18 cellular contexts compared by ENCODE assay signal in the genomic region with DNA sequence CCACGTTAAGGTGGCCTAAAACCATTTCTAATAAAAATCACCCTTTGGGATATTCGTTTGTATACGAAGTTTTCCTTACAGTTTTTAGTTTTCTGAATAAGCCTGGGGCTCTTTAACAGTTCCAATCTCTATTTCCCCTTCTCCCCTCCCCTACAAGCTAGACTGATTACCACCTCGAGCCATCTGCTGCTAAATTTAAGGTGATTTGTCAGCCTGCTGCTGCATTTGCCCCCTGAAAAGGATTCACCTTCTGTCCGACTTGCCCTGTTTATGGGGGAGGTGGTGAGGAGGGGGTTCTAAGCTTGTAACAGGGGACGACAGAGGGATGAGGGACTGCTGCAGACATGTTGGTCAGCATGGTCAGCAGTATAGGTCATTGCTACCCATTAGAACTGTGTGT.
A peak's percentile ranks its signal among the peaks of the same experiment; 100 is the strongest.
DNase-seq lines count a peak whose midpoint lies in the region; ATAC-seq, FAIRE-seq and TF ChIP-seq lines count a peak whose summit lies in the region.
"Had no signal": no experiment of that assay in that cellular context is flagged by ENCODE, and none has a peak within 500 bp of the region (broad histone marks: within the 10 kb centered on the region; RNA-seq: fewer than 3 reads in every experiment).

No MANE protein-coding gene starts in this region.

- H3K23ac ChIP-seq in H1 (ENCODE audit: insufficient read length) = no peak overlapping the region

- TF ChIP-seq EP300 in H1 (IDR thresholded peaks at IDR 0.05; ENCODE audit: borderline replicate concordance in 1 of 2, low read depth in 2 of 2, low read length in 2 of 2) = no peak

- POLR2A ChIA-PET in H1 (lab: Charles Lee; ENCODE audit: partially characterized antibody) = interaction anchor here (0.6 kb wide), 1 partner anchor 145 kb away, joined by 3 read pairs; no protein-coding TSS in a partner anchor

- H3K36me3 Mint-ChIP-seq in activated CD4-positive, alpha-beta T cell treated with anti-CD3 and anti-CD28 coated beads, Interleukin-2, amount 10 ng/mL, durations not matched to agents 24 days and 14 days (ENCODE audit: low read depth) = peaks cover 19% of the 10 kb centered on the region
- H3K36me3 Mint-ChIP-seq in stimulated activated memory B cell treated with anti-CD40 and anti-IgM and Interleukin-4, amounts not matched to agents 10 μg/mL and 1 μg/mL and 100 μg/mL, for 72 hours = no peaks in the 10 kb centered on the region

- no peak overlapping the region for H2AFZ ChIP-seq in H1 (ENCODE audit: low read length)

- 80% methylated on average over 6 of the region's 6 CpGs; no CpG with 5 or more reads in 1 of the 2 experiments for WGBS in H1 (ENCODE audit: extremely low coverage in 1 of 2, insufficient coverage in 1 of 2, insufficient read length in 1 of 2, insufficient replicate concordance in 2 of 2, low coverage in 1 of 2, low lambda C conversion rate in 2 of 2, missing lambda C conversion rate in 1 of 2), 2 experiments
- 69 to 75% methylated on average over 6 of the region's 6 CpGs for WGBS in lower leg skin, 2 donors

- H3K27ac Mint-ChIP-seq in activated CD4-positive, alpha-beta T cell treated with anti-CD3 and anti-CD28 coated beads, Interleukin-2, amount 10 ng/mL, durations not matched to agents 24 days and 14 days = peak overlapping the region; percentile 34
- peak overlapping the region; percentile 1 for H3K27ac Mint-ChIP-seq in stimulated activated memory B cell treated with anti-CD40 and anti-IgM and Interleukin-4, amounts not matched to agents 10 μg/mL and 1 μg/mL and 100 μg/mL, for 72 hours

- H3K4me1 Mint-ChIP-seq in activated CD4-positive, alpha-beta T cell treated with anti-CD3 and anti-CD28 coated beads, Interleukin-2, amount 10 ng/mL, durations not matched to agents 24 days and 14 days = peaks cover 52% of the 10 kb centered on the region
- peaks cover 54% of the 10 kb centered on the region for H3K4me1 Mint-ChIP-seq in stimulated activated memory B cell treated with anti-CD40 and anti-IgM and Interleukin-4, amounts not matched to agents 10 μg/mL and 1 μg/mL and 100 μg/mL, for 72 hours

- H3K9me3 ChIP-seq in H1 (ENCODE audit: insufficient read depth in 2 of 2, low read depth in 1 of 2, low read length in 1 of 2) = no peaks in the 10 kb centered on the region

- H2BK5ac ChIP-seq in H1 (ENCODE audit: low read depth, low read length) = peak overlapping the region; percentile 20; the same call in 1 of the 2 replicates

- no peak overlapping the region for H2BK20ac ChIP-seq in H1 (ENCODE audit: low read length)

- H3K36me3 ChIP-seq in H1 (ENCODE audit: control insufficient read depth in 2 of 4, insufficient read depth in 4 of 4, low read length in 3 of 4) = peaks cover 0 to 3% (median 0%) of the 10 kb centered on the region in 4 experiments; a peak in 2 of 8 replicates

- no peak overlapping the region for H2AK5ac ChIP-seq in H1 (ENCODE audit: low read depth, low read length)

- no peak overlapping the region for H3K56ac ChIP-seq in H1 (replicated peaks; ENCODE audit: insufficient read length, low read depth, low read length)

- H3K79me1 ChIP-seq in H1 (ENCODE audit: low read depth, low read length) = peaks cover 7% of the 10 kb centered on the region; the same call in 1 of the 2 replicates

- H2BK12ac ChIP-seq in H1 (ENCODE audit: low read depth, low read length) = peak overlapping the region; percentile 22; the same call in 1 of the 2 replicates

- peak overlapping the region; percentile 2; the same call in 1 of the 2 replicates for H3K27ac ChIP-seq in H1 (ENCODE audit: low read depth, low read length)
- H3K27ac ChIP-seq: 22Rv1, KMS-11 had no signal

- DNase-seq in activated CD4-positive, alpha-beta T cell treated with anti-CD3 and anti-CD28 coated beads, Interleukin-2, amount 10 ng/mL, durations not matched to agents 24 days and 14 days = no peak
- no peak for DNase-seq in activated CD4-positive, alpha-beta T cell treated with anti-CD3 and anti-CD28 coated beads, Interleukin-2, amount 50 U/mL, for 1 hour
- peak; percentile 64 to 91 for DNase-seq in NCI-H524 (lab: John Stamatoyannopoulos, UW)
- no peak for DNase-seq in H1 (ENCODE audit: low read depth in 1 of 2, low spot score in 2 of 2)
- no peak for DNase-seq in kidney glomerular epithelial cell (lab: John Stamatoyannopoulos, UW)
- no peak for DNase-seq in NCI-H1436 treated with DMSO at 0.1 percent for 48 hours (lab: John Stamatoyannopoulos, UW)
- no peak for DNase-seq in lower leg skin (ENCODE audit: low spot score in 2 of 2)
- DNase-seq: COR-L47, H7, NCI-H1105 treated with DMSO at 0.1 percent for 48 hours, NCI-H2081 treated with DMSO at 0.1 percent for 48 hours, NCI-H345, NCI-H748 treated with DMSO at 0.1 percent for 48 hours had no signal

- no peak for FAIRE-seq in H1 (lab: Jason Lieb, UNC)

- H3K23me2 ChIP-seq in H1 (ENCODE audit: low read depth, low read length) = no peaks in the 10 kb centered on the region

- no peak overlapping the region for H3K4ac ChIP-seq in H1 (replicated peaks; ENCODE audit: insufficient read length, low read depth, low read length)

- H3K9me3 Mint-ChIP-seq in activated CD4-positive, alpha-beta T cell treated with anti-CD3 and anti-CD28 coated beads, Interleukin-2, amount 10 ng/mL, durations not matched to agents 24 days and 14 days = no peaks in the 10 kb centered on the region
- H3K9me3 Mint-ChIP-seq in stimulated activated memory B cell treated with anti-CD40 and anti-IgM and Interleukin-4, amounts not matched to agents 10 μg/mL and 1 μg/mL and 100 μg/mL, for 72 hours = no peaks in the 10 kb centered on the region
- H3K9me3 Mint-ChIP-seq: CD14-positive monocyte had no signal

- H3K18ac ChIP-seq in H1 (ENCODE audit: extremely low read depth, low read length) = no peak overlapping the region

- no peak overlapping the region for H4K8ac ChIP-seq in H1 (ENCODE audit: extremely low read depth, insufficient read depth, low read length)

- no peaks in the 10 kb centered on the region for H3K27me3 ChIP-seq in H1 (replicated peaks in 1 of 4; ENCODE audit: control insufficient read depth in 3 of 4, extremely low read depth in 1 of 4, insufficient read depth in 3 of 4, low read length in 3 of 4)

- intact Hi-C loops in activated CD4-positive, alpha-beta T cell treated with anti-CD3 and anti-CD28 coated beads, Interleukin-2, amount 10 ng/mL, durations not matched to agents 24 days and 14 days (cut with micrococcal nuclease) = no loop called here
- intact Hi-C loops in lower leg skin (cut with DNase I; ENCODE audit: low total_unique reads) = no loop called here

- no peak overlapping the region for H4K91ac ChIP-seq in H1 (replicated peaks; ENCODE audit: insufficient read length, low read length)

- no peak overlapping the region for H4K5ac ChIP-seq in H1 (ENCODE audit: insufficient read length, low read depth, low read length)

- H3K27me3 Mint-ChIP-seq in activated CD4-positive, alpha-beta T cell treated with anti-CD3 and anti-CD28 coated beads, Interleukin-2, amount 10 ng/mL, durations not matched to agents 24 days and 14 days = no peaks in the 10 kb centered on the region
- H3K27me3 Mint-ChIP-seq in stimulated activated memory B cell treated with anti-CD40 and anti-IgM and Interleukin-4, amounts not matched to agents 10 μg/mL and 1 μg/mL and 100 μg/mL, for 72 hours = no peaks in the 10 kb centered on the region

- H2BK120ac ChIP-seq in H1 (replicated peaks; ENCODE audit: low read depth, low read length) = no peak overlapping the region

- TF ChIP-seq RAD21 in H1 (IDR thresholded peaks at IDR 0.05 in 1 of 2, conservative IDR thresholded peaks at IDR 0.05 in 1 of 2; ENCODE audit: low read depth in 2 of 2, low read length in 2 of 2) = no peak

- H3K9ac ChIP-seq in H1 (replicated peaks in 1 of 4; ENCODE audit: extremely low read depth in 1 of 4, low read depth in 3 of 4, low read length in 3 of 4) = no peak overlapping the region
- H3K9ac ChIP-seq: KMS-11 had no signal

- peak overlapping the region in 1 of 2 experiments; percentile 36; a peak in 1 of 4 replicates for H3K4me2 ChIP-seq in H1 (ENCODE audit: insufficient read depth in 1 of 2, low read depth in 2 of 2, low read length in 2 of 2)
- H3K4me2 ChIP-seq: KMS-11 had no signal

- no peak for ATAC-seq in stimulated activated memory B cell treated with anti-CD40 and anti-IgM and Interleukin-4, amounts not matched to agents 10 μg/mL and 1 μg/mL and 100 μg/mL, for 72 hours

- no peak for TF ChIP-seq CTCF in H1 (IDR thresholded peaks at IDR 0.05; ENCODE audit: control extremely low read depth in 1 of 3, insufficient read depth in 1 of 3, low read depth in 1 of 3, low read length in 3 of 3)
- no peak for TF ChIP-seq CTCF in lower leg skin (IDR thresholded peaks at IDR 0.05)

- peaks cover 3 to 40% (median 24%) of the 10 kb centered on the region in 4 experiments for H3K4me1 ChIP-seq in H1 (replicated peaks in 1 of 4; ENCODE audit: control insufficient read depth in 3 of 4, insufficient read depth in 4 of 4, low read length in 3 of 4)

- H3K4me3 ChIP-seq in H1 (ENCODE audit: extremely low read depth in 1 of 4, insufficient read depth in 2 of 4, low read depth in 3 of 4, low read length in 4 of 4) = no peak overlapping the region
- H3K4me3 ChIP-seq in lower leg skin (ENCODE audit: low read depth, poor library complexity, severe bottlenecking) = no peak overlapping the region
- H3K4me3 ChIP-seq: SK-N-MC had no signal

- H3K14ac ChIP-seq in H1 (ENCODE audit: insufficient read length) = no peak overlapping the region

- no peak overlapping the region for H3K4me3 Mint-ChIP-seq in activated CD4-positive, alpha-beta T cell treated with anti-CD3 and anti-CD28 coated beads, Interleukin-2, amount 10 ng/mL, durations not matched to agents 24 days and 14 days
- no peak overlapping the region for H3K4me3 Mint-ChIP-seq in stimulated activated memory B cell treated with anti-CD40 and anti-IgM and Interleukin-4, amounts not matched to agents 10 μg/mL and 1 μg/mL and 100 μg/mL, for 72 hours
- H3K4me3 Mint-ChIP-seq: CD14-positive monocyte had no signal

- TF ChIP-seq POLR2A in H1 (IDR thresholded peaks at IDR 0.05; ENCODE audit: control extremely low read depth in 1 of 2, low read depth in 2 of 2, low read length in 2 of 2) (0 out of 3 replicates have a peak, but pooled peaks of 1 of the 2 experiments have one; percentile 30), lower leg skin (IDR thresholded peaks at IDR 0.05) (no peak)

- peaks cover 72 to 100% of the 10 kb centered on the region in 2 experiments for H3K79me2 ChIP-seq in H1 (ENCODE audit: control insufficient read depth in 1 of 2, insufficient read depth in 2 of 2, low read length in 2 of 2)

- no peak overlapping the region for H2BK15ac ChIP-seq in H1 (ENCODE audit: low read length)

- H4K20me1 ChIP-seq in H1 (replicated peaks in 1 of 2; ENCODE audit: control insufficient read depth in 1 of 2, insufficient read depth in 2 of 2, low read length in 2 of 2) = peaks cover 53 to 62% of the 10 kb centered on the region in 2 experiments

- CTCF ChIA-PET in H1 (lab: Charles Lee; ENCODE audit: partially characterized antibody) = no interaction called here

TF ChIP-seq in H1, 55 proteins besides CTCF, POLR2A, EP300 and RAD21:
- TF ChIP-seq TAF7 (optimal IDR thresholded peaks at IDR 0.05; ENCODE audit: borderline replicate concordance, low read depth, low read length) (no peak), POLR2AphosphoS5 (IDR thresholded peaks at IDR 0.05; ENCODE audit: low read depth, low read length) (peak; percentile 52; the same call in 1 of the 2 replicates)

Comparison
In these comparisons a context has a peak if more than half of its experiments do, and no peak if none do; other contexts are left out.
1. DNase-seq: peak in NCI-H524 (2 of 2); none in activated CD4-positive, alpha-beta T cell treated with anti-CD3 and anti-CD28 coated beads, Interleukin-2, amount 10 ng/mL, durations not matched to agents 24 days and 14 days (single experiment), activated CD4-positive, alpha-beta T cell treated with anti-CD3 and anti-CD28 coated beads, Interleukin-2, amount 50 U/mL, for 1 hour (single experiment), H1 (0 of 2), kidney glomerular epithelial cell (single experiment), NCI-H1436 treated with DMSO at 0.1 percent for 48 hours (single experiment) and lower leg skin (0 of 2).